Comparison of ENCODE assay signal across 18 cellular contexts in the genomic region with DNA sequence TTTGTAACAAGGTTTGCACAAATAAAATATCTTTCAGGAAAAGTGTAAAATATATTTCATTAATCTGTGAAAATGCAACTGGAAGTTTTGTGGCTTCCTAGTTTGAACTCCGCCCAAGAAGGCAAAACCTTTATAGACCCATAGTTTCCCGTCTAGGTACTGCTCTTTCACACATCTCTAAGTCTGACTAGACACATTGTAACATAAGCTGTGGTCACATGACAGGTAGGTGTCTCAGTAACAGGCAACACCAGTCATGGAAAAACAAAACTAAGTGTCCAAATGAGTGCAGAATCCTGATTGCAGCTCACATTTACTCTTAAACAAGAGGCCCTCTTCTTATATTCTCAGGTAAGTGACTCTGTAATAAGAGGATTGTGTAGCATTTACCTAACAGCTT. TPM values are rescaled to one million over a fixed set of nuclear protein-coding genes. Genes with fewer than 3 reads are reported as not detected.
"Had no signal": no experiment of that assay in that cellular context is flagged by ENCODE, and none has a peak within 500 bp of the region (broad histone marks: within the 10 kb centered on the region; RNA-seq: fewer than 3 reads in every experiment).

No MANE protein-coding gene starts in this region.

- H3K36me3 ChIP-seq: esophagus squamous epithelium, spleen, tibial nerve, upper lobe of right lung, vagina had no signal

- FAIRE-seq: kidney had no signal

- H3K27me3 ChIP-seq: esophagus squamous epithelium, spleen, testis, tibial nerve, upper lobe of right lung, vagina had no signal

- DNase-seq: effector memory CD4-positive, alpha-beta T cell; esophagus squamous epithelium; foreskin fibroblast; kidney; left colon; naive thymus-derived CD8-positive, alpha-beta T cell; posterior cingulate gyrus; spleen; stimulated activated CD4-positive, alpha-beta T cell treated with anti-CD3 and anti-CD28 coated beads, Interleukin-15, amount 100 ng/mL, for 24 hours; stimulated activated CD4-positive, alpha-beta T cell treated with anti-CD3 and anti-CD28 coated beads, Interleukin-1b, Interleukin-23, amount 100 ng/mL, for 48 hours; stimulated activated CD4-positive, alpha-beta T cell treated with anti-CD3 and anti-CD28 coated beads, Interleukin-4, amount 100 ng/mL, for 24 hours; stimulated activated naive B cell treated with anti-CD40 and anti-IgM and Interleukin-4, amounts not matched to agents 10 μg/mL and 1 μg/mL and 100 μg/mL, for 72 hours; stimulated activated naive CD8-positive, alpha-beta T cell treated with anti-CD3 and anti-CD28 coated beads, Interleukin-15, amount 100 ng/mL, for 72 hours; testis; upper lobe of right lung had no signal

- H3K27ac ChIP-seq: esophagus squamous epithelium, spleen, testis, tibial nerve, upper lobe of right lung, vagina had no signal

- H3K4me3 Mint-ChIP-seq: naive thymus-derived CD8-positive, alpha-beta T cell; neural crest cell; stimulated activated naive B cell treated with anti-CD40 and anti-IgM and Interleukin-4, amounts not matched to agents 10 μg/mL and 1 μg/mL and 100 μg/mL, for 72 hours; stimulated activated naive CD8-positive, alpha-beta T cell treated with anti-CD3 and anti-CD28 coated beads, Interleukin-15, amount 100 ng/mL, for 72 hours had no signal

- H3K9me3 ChIP-seq: testis, upper lobe of right lung, vagina had no signal

- H3K4me1 ChIP-seq: esophagus squamous epithelium, spleen, testis, tibial nerve, upper lobe of right lung, vagina had no signal

- H3K27me3 Mint-ChIP-seq: stimulated activated naive B cell treated with anti-CD40 and anti-IgM and Interleukin-4, amounts not matched to agents 10 μg/mL and 1 μg/mL and 100 μg/mL, for 72 hours; stimulated activated naive CD8-positive, alpha-beta T cell treated with anti-CD3 and anti-CD28 coated beads, Interleukin-15, amount 100 ng/mL, for 72 hours had no signal

- H3K27ac Mint-ChIP-seq: naive thymus-derived CD8-positive, alpha-beta T cell; stimulated activated naive B cell treated with anti-CD40 and anti-IgM and Interleukin-4, amounts not matched to agents 10 μg/mL and 1 μg/mL and 100 μg/mL, for 72 hours; stimulated activated naive CD8-positive, alpha-beta T cell treated with anti-CD3 and anti-CD28 coated beads, Interleukin-15, amount 100 ng/mL, for 72 hours had no signal

- H3K4me3 ChIP-seq: esophagus squamous epithelium, spleen, testis, tibial nerve, upper lobe of right lung, vagina had no signal

- H3K4me1 Mint-ChIP-seq: naive thymus-derived CD8-positive, alpha-beta T cell; stimulated activated naive B cell treated with anti-CD40 and anti-IgM and Interleukin-4, amounts not matched to agents 10 μg/mL and 1 μg/mL and 100 μg/mL, for 72 hours; stimulated activated naive CD8-positive, alpha-beta T cell treated with anti-CD3 and anti-CD28 coated beads, Interleukin-15, amount 100 ng/mL, for 72 hours had no signal

RNA-seq across cellular contexts. Expression of a gene that starts 55.6 kb away (rescaled TPM):
- total RNA-seq: naive thymus-derived CD8-positive, alpha-beta T cell had no signal
